In the genomic region with DNA sequence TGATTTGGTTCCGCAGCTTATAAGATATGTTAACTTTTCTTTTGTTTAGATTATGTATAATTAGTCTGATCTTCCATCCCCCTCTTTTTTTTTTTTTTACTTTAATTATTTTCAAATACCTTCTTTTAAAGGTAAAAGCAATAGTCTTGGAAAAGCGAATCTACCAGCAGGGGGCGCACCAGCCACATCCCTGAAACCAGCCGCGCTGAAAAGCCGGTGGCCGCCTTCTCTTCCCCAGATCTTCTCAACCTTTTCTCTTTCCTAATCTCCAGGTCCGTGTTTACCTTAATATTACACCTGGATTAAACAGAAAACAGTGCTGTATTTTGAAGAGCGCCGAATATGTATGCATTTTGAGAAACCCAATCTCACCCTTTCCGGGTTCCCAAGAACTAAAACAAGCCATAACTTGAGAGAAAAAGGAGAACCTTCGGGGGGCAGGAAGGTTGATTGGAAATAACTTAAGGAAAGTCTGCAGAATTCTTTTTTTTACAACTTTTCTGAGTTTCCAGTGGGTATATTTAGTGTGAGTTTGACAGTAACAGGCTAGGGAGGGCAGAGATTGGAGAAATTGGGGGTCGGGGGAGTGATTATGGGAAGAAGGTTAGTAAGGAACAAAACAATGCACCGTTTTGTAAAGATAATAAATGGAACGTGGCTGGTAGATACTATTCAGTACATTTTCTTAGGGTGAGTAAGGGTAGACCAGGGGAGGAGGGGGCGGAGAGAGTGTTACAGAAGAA, we compare ENCODE assay signal across 8 cellular contexts. TPM values are rescaled to one million over a fixed set of nuclear protein-coding genes. Genes with fewer than 3 reads are reported as not detected.
DNase-seq lines count a peak whose midpoint lies in the region; ATAC-seq and TF ChIP-seq lines count a peak whose summit lies in the region.

No MANE protein-coding gene starts in this region.

- peak overlapping the region in 7 of 8 donors; percentile 13 to 74 (median 47) for H3K4me3 Mint-ChIP-seq in CD4-positive, alpha-beta memory T cell
- H3K4me3 Mint-ChIP-seq in T-helper 17 cell = peak overlapping the region; percentile 70

- no peak overlapping the region for H3K4me3 ChIP-seq in CD4-positive, alpha-beta memory T cell (ENCODE audit: low read length in 2 of 2)
- H3K4me3 ChIP-seq in brain microvascular endothelial cell (ENCODE audit: low read depth, low read length) = no peak overlapping the region

- H3K27ac ChIP-seq in CD4-positive, alpha-beta memory T cell (ENCODE audit: low read depth, low read length) = no peak overlapping the region
- H3K27ac ChIP-seq in brain microvascular endothelial cell = no peak overlapping the region

- DNase-seq in CD4-positive, alpha-beta memory T cell = peak in 3 of 5 donors; percentile 31 to 42 (median 41)
- DNase-seq in NCI-H1417 treated with DMSO at 0.1 percent for 48 hours (lab: John Stamatoyannopoulos, UW) (peak; percentile 87), T-helper 17 cell (peak; percentile 20 to 39 (median 30)), brain microvascular endothelial cell (peak; percentile 60), kidney glomerular epithelial cell (lab: John Stamatoyannopoulos, UW) (peak; percentile 66), cerebellum (ENCODE audit: low spot score) (no peak)
- peak; percentile 49 to 77 for DNase-seq in stimulated activated CD4-positive, alpha-beta T cell treated with anti-CD3 and anti-CD28 coated beads, Interleukin-4, amount 100 ng/mL, for 48 hours (ENCODE audit: low read depth in 2 of 2)

- in situ Hi-C loops in brain microvascular endothelial cell (cut with HindIII; ENCODE audit: low pct_ligation_motif_present, low sequenced_read_pairs) = loop anchor here (10.0 to 25.0 kb wide), 2 partner anchors 553 to 975 kb away; no protein-coding TSS in a partner anchor

- H3K9me3 Mint-ChIP-seq in CD4-positive, alpha-beta memory T cell = peaks cover 0 to 37% (median 18%) of the 10 kb centered on the region in 8 donors

- H3K36me3 Mint-ChIP-seq in CD4-positive, alpha-beta memory T cell = no peaks in the 10 kb centered on the region
- H3K36me3 Mint-ChIP-seq in T-helper 17 cell (ENCODE audit: low read depth) = peaks cover 5% of the 10 kb centered on the region

- POLR2A ChIA-PET in CD4-positive, alpha-beta memory T cell (lab: Charles Lee; ENCODE audit: partially characterized antibody) = no interaction called here

- H3K4me1 Mint-ChIP-seq in CD4-positive, alpha-beta memory T cell = peaks cover 5 to 14% (median 6%) of the 10 kb centered on the region in 4 donors
- H3K4me1 Mint-ChIP-seq in T-helper 17 cell = peaks cover 6% of the 10 kb centered on the region

- peak; percentile 81 for TF ChIP-seq CTCF in brain microvascular endothelial cell (IDR thresholded peaks at IDR 0.05; ENCODE audit: low read depth, low read length, missing control alignments)

- peak; percentile 53 for ATAC-seq in GM21717 (IDR thresholded peaks at IDR 0.05; ENCODE audit: unreplicated experiment)
- no peak for ATAC-seq in T-helper 17 cell

- peak overlapping the region in 2 of 7 donors; percentile 58 to 68 for H3K27ac Mint-ChIP-seq in CD4-positive, alpha-beta memory T cell
- H3K27ac Mint-ChIP-seq in T-helper 17 cell = peak overlapping the region; percentile 6

- no peaks in the 10 kb centered on the region for H3K36me3 ChIP-seq in CD4-positive, alpha-beta memory T cell (ENCODE audit: insufficient read depth, low read length)
- no peaks in the 10 kb centered on the region for H3K36me3 ChIP-seq in brain microvascular endothelial cell (replicated peaks)

- H3K27me3 ChIP-seq in CD4-positive, alpha-beta memory T cell (ENCODE audit: insufficient read depth, low read length) = peaks cover 57% of the 10 kb centered on the region
- H3K27me3 ChIP-seq in brain microvascular endothelial cell (replicated peaks) = peaks cover 59% of the 10 kb centered on the region

- CTCF ChIA-PET in CD4-positive, alpha-beta memory T cell (lab: Charles Lee; ENCODE audit: partially characterized antibody) = interaction anchor here (0.8 to 2.5 kb wide), 5 partner anchors 8 to 974 kb away, joined by 3 to 21 read pairs (median 4); no protein-coding TSS in a partner anchor

- no peaks in the 10 kb centered on the region for H3K9me3 ChIP-seq in CD4-positive, alpha-beta memory T cell (ENCODE audit: control insufficient read depth in 1 of 2, low read length in 2 of 2)
- peaks cover 5% of the 10 kb centered on the region for H3K9me3 ChIP-seq in T-helper 17 cell (ENCODE audit: control insufficient read depth, low read length, poor library complexity, severe bottlenecking)

- intact Hi-C loops in CD4-positive, alpha-beta memory T cell (cut with micrococcal nuclease) = no loop called here

- peaks cover 11% of the 10 kb centered on the region for H3K4me1 ChIP-seq in CD4-positive, alpha-beta memory T cell (ENCODE audit: insufficient read depth, low read length)

- peaks cover 46 to 51% of the 10 kb centered on the region in 2 donors for H3K27me3 Mint-ChIP-seq in CD4-positive, alpha-beta memory T cell
- H3K27me3 Mint-ChIP-seq in T-helper 17 cell = peaks cover 56% of the 10 kb centered on the region

RNA-seq across cellular contexts. Expression of a gene that starts 2.0 kb away (rescaled TPM):
- total RNA-seq in CD4-positive, alpha-beta memory T cell = not detected
- polyA plus RNA-seq in CD4-positive, alpha-beta memory T cell = not detected
- not detected for total RNA-seq in T-helper 17 cell
- total RNA-seq in cerebellum = 59.1 TPM

Comparison
In these comparisons a context has a peak if more than half of its experiments do, and no peak if none do; other contexts are left out.
1. RNA of a gene that starts 2.0 kb away (total RNA-seq): 59.1 TPM in cerebellum (single experiment); not detected in CD4-positive, alpha-beta memory T cell and not detected in T-helper 17 cell; every median in the first group is over 10 times any median in the second.